8 cellular contexts compared by ENCODE assay signal in the genomic region with DNA sequence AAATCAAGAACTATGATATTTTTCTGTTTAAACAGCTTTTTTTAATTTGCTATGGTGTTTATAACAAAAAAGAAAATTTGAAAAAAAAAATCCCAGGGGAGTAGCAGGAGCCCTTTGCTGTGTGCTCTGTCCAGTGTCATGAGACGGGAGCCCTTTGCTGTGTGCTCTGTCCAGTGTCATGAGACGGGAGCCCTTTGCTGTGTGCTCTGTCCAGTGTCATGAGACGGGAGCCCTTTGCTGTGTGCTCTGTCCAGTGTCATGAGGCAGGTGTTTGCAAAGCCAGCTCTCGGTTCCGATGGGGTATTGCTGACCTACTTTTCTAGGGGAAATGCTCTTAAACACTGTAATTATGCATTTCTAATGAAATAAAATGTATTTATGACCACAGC.
A peak's percentile ranks its signal among the peaks of the same experiment; 100 is the strongest.
DNase-seq lines count a peak whose midpoint lies in the region; ATAC-seq and TF ChIP-seq lines count a peak whose summit lies in the region.
"Not testable (repeated sequence)": the region's sequence is repeated elsewhere in the genome, so short reads cannot be mapped to it uniquely, and the experiment has no call there.

No MANE protein-coding gene starts in this region.

- not testable (repeated sequence) for H3K23ac ChIP-seq in trophoblast cell (ENCODE audit: low read length)

- H2AK5ac ChIP-seq in trophoblast cell (ENCODE audit: low read length): not testable (repeated sequence)

- H3K27ac Mint-ChIP-seq in activated B cell treated with CpG ODN at 0.5 μM for 24 hours (peak overlapping the region; percentile 63), naive B cell (peak overlapping the region in 5 of 6 donors; percentile 42 to 82 (median 77))
- H3K27ac Mint-ChIP-seq in stimulated activated naive B cell treated with anti-CD40 and anti-IgM and Interleukin-4, amounts not matched to agents 10 μg/mL and 1 μg/mL and 100 μg/mL, for 72 hours: peak overlapping the region; percentile 56

- peaks cover 35% of the 10 kb centered on the region for H3K36me3 ChIP-seq in BLaER1
- H3K36me3 ChIP-seq in cardiac muscle cell: not testable (repeated sequence)
- H3K36me3 ChIP-seq in trophoblast cell (ENCODE audit: control insufficient read depth in 1 of 2, insufficient read depth in 2 of 2, low read length in 2 of 2): peaks cover 23 to 27% of the 10 kb centered on the region in 2 experiments

- H3K27ac ChIP-seq in BLaER1 (peak overlapping the region; percentile 86), cardiac muscle cell (peak overlapping the region; percentile 80), trophoblast cell (ENCODE audit: low read depth, low read length) (peak overlapping the region; percentile 60)

- H3K9ac ChIP-seq in BLaER1: peak overlapping the region; percentile 72; the same call in 1 of the 2 replicates
- not testable (repeated sequence) for H3K9ac ChIP-seq in trophoblast cell (ENCODE audit: low read length)

- H3K4me3 ChIP-seq in BLaER1: peak overlapping the region; percentile 45; the same call in 1 of the 2 replicates
- not testable (repeated sequence) for H3K4me3 ChIP-seq in cardiac muscle cell; trophoblast cell (ENCODE audit: low read depth, low read length)

- H3K27me3 Mint-ChIP-seq in activated B cell treated with CpG ODN at 0.5 μM for 24 hours; naive B cell; stimulated activated naive B cell treated with anti-CD40 and anti-IgM and Interleukin-4, amounts not matched to agents 10 μg/mL and 1 μg/mL and 100 μg/mL, for 72 hours: not testable (repeated sequence)

- not testable (repeated sequence) for H2BK12ac ChIP-seq in trophoblast cell (ENCODE audit: low read length)

- H3K9me3 ChIP-seq in BLaER1; cardiac muscle cell (ENCODE audit: low read depth); trophoblast cell (ENCODE audit: insufficient read depth, low read depth, low read length): not testable (repeated sequence)

- H2BK120ac ChIP-seq in trophoblast cell (ENCODE audit: insufficient read depth, low read length, poor library complexity): not testable (repeated sequence)

- DNase-seq in SK-N-DZ (ENCODE audit: low spot score) (peak; percentile 87), cardiac muscle cell (ENCODE audit: low read depth in 1 of 2, low spot score in 1 of 2) (peak in 1 of 2 donors; percentile 38)
- DNase-seq in activated B cell treated with CpG ODN at 0.5 μM for 24 hours; left ventricle myocardium superior; naive B cell; trophoblast cell; stimulated activated naive B cell treated with anti-CD40 and anti-IgM and Interleukin-4, amounts not matched to agents 10 μg/mL and 1 μg/mL and 100 μg/mL, for 72 hours: not testable (repeated sequence)

- H3K14ac ChIP-seq in trophoblast cell (ENCODE audit: low read length): not testable (repeated sequence)

- POLR2A ChIA-PET in activated B cell treated with CpG ODN at 0.5 μM for 24 hours (lab: Charles Lee): interaction anchor here (1.8 kb wide), 2 partner anchors 32 to 37 kb away, joined by 4 to 7 read pairs; no protein-coding TSS in a partner anchor

- no CpG with 5 or more reads among the region's 5 CpGs for WGBS in trophoblast cell (ENCODE audit: extremely low coverage, insufficient coverage, insufficient read length)

- H3K36me3 Mint-ChIP-seq in activated B cell treated with CpG ODN at 0.5 μM for 24 hours (ENCODE audit: low read depth): peaks cover 57% of the 10 kb centered on the region
- H3K36me3 Mint-ChIP-seq in naive B cell: peaks cover 0 to 14% of the 10 kb centered on the region in 2 donors
- H3K36me3 Mint-ChIP-seq in stimulated activated naive B cell treated with anti-CD40 and anti-IgM and Interleukin-4, amounts not matched to agents 10 μg/mL and 1 μg/mL and 100 μg/mL, for 72 hours: peaks cover 43 to 47% of the 10 kb centered on the region in 2 donors

- not testable (repeated sequence) for H2BK5ac ChIP-seq in trophoblast cell (ENCODE audit: low read depth, low read length, poor library complexity)

- H4K91ac ChIP-seq in trophoblast cell (ENCODE audit: low read depth, low read length): not testable (repeated sequence)

- not testable (repeated sequence) for H3K79me1 ChIP-seq in trophoblast cell (ENCODE audit: low read length)

- not testable (repeated sequence) for H3K79me2 ChIP-seq in trophoblast cell (ENCODE audit: control insufficient read depth, insufficient read depth, low read length, poor library complexity)

- not testable (repeated sequence) for ATAC-seq in activated B cell treated with CpG ODN at 0.5 μM for 24 hours (ENCODE audit: low read depth); naive B cell (ENCODE audit: low read depth in 2 of 2)
- ATAC-seq in left ventricle myocardium superior: peak; percentile 20
- peak in 1 of 2 donors; percentile 4 for ATAC-seq in stimulated activated naive B cell treated with anti-CD40 and anti-IgM and Interleukin-4, amounts not matched to agents 10 μg/mL and 1 μg/mL and 100 μg/mL, for 72 hours (replicated peaks)

- H3K4me3 Mint-ChIP-seq in activated B cell treated with CpG ODN at 0.5 μM for 24 hours; stimulated activated naive B cell treated with anti-CD40 and anti-IgM and Interleukin-4, amounts not matched to agents 10 μg/mL and 1 μg/mL and 100 μg/mL, for 72 hours: not testable (repeated sequence)
- H3K4me3 Mint-ChIP-seq in naive B cell: peak overlapping the region in 3 of 8 donors; percentile 6 to 79 (median 78)

- H3K4me1 Mint-ChIP-seq in activated B cell treated with CpG ODN at 0.5 μM for 24 hours: peaks cover 18% of the 10 kb centered on the region
- H3K4me1 Mint-ChIP-seq in naive B cell: not testable (repeated sequence)
- peaks cover 8 to 12% of the 10 kb centered on the region in 2 donors for H3K4me1 Mint-ChIP-seq in stimulated activated naive B cell treated with anti-CD40 and anti-IgM and Interleukin-4, amounts not matched to agents 10 μg/mL and 1 μg/mL and 100 μg/mL, for 72 hours

- not testable (repeated sequence) for H3K27me3 ChIP-seq in BLaER1; cardiac muscle cell; trophoblast cell (ENCODE audit: insufficient read depth, low read length)

- intact Hi-C loops in activated B cell treated with CpG ODN at 0.5 μM for 24 hours (cut with micrococcal nuclease); left ventricle myocardium superior (cut with micrococcal nuclease): not testable (repeated sequence)

- H3K18ac ChIP-seq in trophoblast cell (ENCODE audit: low read length): not testable (repeated sequence)

- H3K4ac ChIP-seq in trophoblast cell (ENCODE audit: low read depth, low read length): not testable (repeated sequence)

- H3K9me3 Mint-ChIP-seq in activated B cell treated with CpG ODN at 0.5 μM for 24 hours; naive B cell; stimulated activated naive B cell treated with anti-CD40 and anti-IgM and Interleukin-4, amounts not matched to agents 10 μg/mL and 1 μg/mL and 100 μg/mL, for 72 hours: not testable (repeated sequence)

- not testable (repeated sequence) for H4K12ac ChIP-seq in trophoblast cell (ENCODE audit: low read depth, low read length)

- CTCF ChIA-PET in activated B cell treated with CpG ODN at 0.5 μM for 24 hours (lab: Charles Lee): not testable (repeated sequence)

- not testable (repeated sequence) for TF ChIP-seq CTCF in activated B cell treated with CpG ODN at 0.5 μM for 24 hours (IDR thresholded peaks at IDR 0.05); cardiac muscle cell (IDR thresholded peaks at IDR 0.05; ENCODE audit: low read depth, low read length)

- H3K4me2 ChIP-seq in BLaER1: peak overlapping the region; percentile 88
- not testable (repeated sequence) for H3K4me2 ChIP-seq in trophoblast cell (ENCODE audit: low read length)

- H3K4me1 ChIP-seq in BLaER1 (peaks cover 61% of the 10 kb centered on the region), cardiac muscle cell (ENCODE audit: low read depth) (peaks cover 16% of the 10 kb centered on the region), trophoblast cell (ENCODE audit: control insufficient read depth in 1 of 2, insufficient read depth in 2 of 2, low read length in 2 of 2) (peaks cover 15 to 17% of the 10 kb centered on the region in 2 experiments)

- H4K20me1 ChIP-seq in BLaER1: not testable (repeated sequence)

- H2AFZ ChIP-seq in trophoblast cell (ENCODE audit: insufficient read depth, low read length, poor library complexity): not testable (repeated sequence)

- not testable (repeated sequence) for H4K8ac ChIP-seq in trophoblast cell (ENCODE audit: low read depth, low read length)
